Comparison of ENCODE assay signal across 24 cellular contexts in genomic region chr7:74560081-74560719, GRCh38.
"Had no signal": no experiment of that assay in that cellular context is flagged by ENCODE, and none has a peak within 500 bp of the region (broad histone marks: within the 10 kb centered on the region; RNA-seq: fewer than 3 reads in every experiment).

No MANE protein-coding gene starts in this region.

- H3K9me3 ChIP-seq: left ventricle myocardium inferior, neutrophil, psoas muscle, transverse colon, upper lobe of left lung, vagina had no signal

- DNase-seq: hypothalamus; immature natural killer cell; left ventricle myocardium inferior; mesendoderm; naive B cell; natural killer cell; nephron progenitor cell; occipital lobe; psoas muscle; stimulated activated CD4-positive, alpha-beta T cell treated with anti-CD3 and anti-CD28 coated beads, Interleukin-12 subunit alpha, Interleukin-12 subunit beta, amount 100 ng/mL, for 4 hours; stimulated activated CD4-positive, alpha-beta T cell treated with anti-CD3 and anti-CD28 coated beads, Interleukin-15, amount 100 ng/mL, for 24 hours; stimulated activated CD4-positive, alpha-beta T cell treated with anti-CD3 and anti-CD28 coated beads, Interleukin-2, amount 100 ng/mL, for 24 hours; stimulated activated CD4-positive, alpha-beta T cell treated with anti-CD3 and anti-CD28 coated beads, Interleukin-4, amount 100 ng/mL, for 1 hour; stimulated activated naive B cell treated with anti-CD40 and anti-IgM and Interleukin-4, amounts not matched to agents 10 μg/mL and 1 μg/mL and 100 μg/mL, for 72 hours; stimulated activated naive CD8-positive, alpha-beta T cell treated with anti-CD3 and anti-CD28 coated beads, Interleukin-15, Interleukin-2, amounts not matched to agents 100 U/mL and 50 U/mL, for 24 hours; transverse colon; upper lobe of left lung had no signal

- H3K4me1 ChIP-seq: left ventricle myocardium inferior, neural progenitor cell, parathyroid adenoma, psoas muscle, transverse colon, upper lobe of left lung, vagina had no signal

- H3K27ac ChIP-seq: left ventricle myocardium inferior, neural progenitor cell, neutrophil, parathyroid adenoma, psoas muscle, skin epidermis, transverse colon, upper lobe of left lung, vagina had no signal

- FAIRE-seq: islet of Langerhans had no signal

- H3K27me3 ChIP-seq: neural progenitor cell, neutrophil, transverse colon, upper lobe of left lung, vagina had no signal

- H3K36me3 ChIP-seq: neural progenitor cell, neutrophil had no signal

- H3K4me3 ChIP-seq: left ventricle myocardium inferior, lung, neural progenitor cell, psoas muscle, skin epidermis, transverse colon, upper lobe of left lung, vagina had no signal
